In genomic region chr1:163211667-163212066, GRCh38 we compare ENCODE assay signal across 1 cellular context.
TF ChIP-seq lines count a peak whose summit lies in the region.

No MANE protein-coding gene starts in this region.

TF ChIP-seq in A549, 52 proteins besides CTCF, POLR2A, EP300 and RAD21 (continued from another document):
- TF ChIP-seq HES2 (IDR thresholded peaks at IDR 0.05): no peak
- no peak for TF ChIP-seq SMC3 (IDR thresholded peaks at IDR 0.05)
- TF ChIP-seq NPAS2 (CRISPR knock-in tag; IDR thresholded peaks at IDR 0.05; ENCODE audit: borderline replicate concordance): no peak
